In genomic region chr2:30392097-30392496, GRCh38 we compare ENCODE assay signal across 28 cellular contexts.
"Had no signal": no experiment of that assay in that cellular context is flagged by ENCODE, and none has a peak within 500 bp of the region (broad histone marks: within the 10 kb centered on the region; RNA-seq: fewer than 3 reads in every experiment).

No MANE protein-coding gene starts in this region.

- ATAC-seq: left colon; natural killer cell; right cardiac atrium; stimulated activated memory B cell treated with anti-CD40 and anti-IgM and Interleukin-4, amounts not matched to agents 10 μg/mL and 1 μg/mL and 100 μg/mL, for 72 hours; stimulated activated naive CD8-positive, alpha-beta T cell treated with anti-CD3 and anti-CD28 coated beads, Interleukin-15, Interleukin-2, amounts not matched to agents 100 U/mL and 50 U/mL, for 24 hours had no signal

- FAIRE-seq: islet of Langerhans, kidney had no signal

- DNase-seq: hypothalamus; immature natural killer cell; kidney; left colon; left ventricle myocardium inferior; mesendoderm; naive B cell; natural killer cell; nephron progenitor cell; occipital lobe; ovary; right cardiac atrium; stimulated activated CD4-positive, alpha-beta T cell treated with anti-CD3 and anti-CD28 coated beads, Interleukin-1b, Interleukin-23, amount 100 ng/mL, for 48 hours; stimulated activated CD4-positive, alpha-beta T cell treated with anti-CD3 and anti-CD28 coated beads, Interleukin-2, amount 100 ng/mL, for 48 hours; stimulated activated CD4-positive, alpha-beta T cell treated with anti-CD3 and anti-CD28 coated beads, Interleukin-4, amount 100 ng/mL, for 4 hours; stimulated activated naive CD8-positive, alpha-beta T cell treated with anti-CD3 and anti-CD28 coated beads, Interleukin-15, Interleukin-2, amounts not matched to agents 100 U/mL and 50 U/mL, for 24 hours; stomach; testis; thyroid gland; transverse colon; upper lobe of left lung had no signal

- H3K9ac ChIP-seq: neural progenitor cell had no signal

- H3K4me2 ChIP-seq: neural progenitor cell, smooth muscle cell had no signal

- H2AFZ ChIP-seq: neural progenitor cell had no signal

- H3K4me3 ChIP-seq: left ventricle myocardium inferior, lung, neural progenitor cell, ovary, smooth muscle cell, stomach, testis, thyroid gland, transverse colon, upper lobe of left lung, vagina had no signal

- H3K4me1 ChIP-seq: left ventricle myocardium inferior, neural progenitor cell, testis, thyroid gland, transverse colon had no signal

- H3K36me3 ChIP-seq: left ventricle myocardium inferior, neural progenitor cell, neutrophil, ovary, stomach, thyroid gland, transverse colon, upper lobe of left lung, vagina had no signal

- H3K9me3 ChIP-seq: left ventricle myocardium inferior, neutrophil, ovary, stomach, testis, thyroid gland, transverse colon, upper lobe of left lung, vagina had no signal

- H3K27ac ChIP-seq: left ventricle myocardium inferior, neural progenitor cell, neutrophil, ovary, stomach, testis, thyroid gland, transverse colon, upper lobe of left lung, vagina had no signal

- H3K27me3 ChIP-seq: neural progenitor cell, ovary, stomach, testis, thyroid gland, transverse colon, upper lobe of left lung, vagina had no signal
